32 cellular contexts compared by ENCODE assay signal in genomic region chr1:3883194-3883920, GRCh38. TPM values are rescaled to one million over a fixed set of nuclear protein-coding genes. Genes with fewer than 3 reads are reported as not detected.
DNase-seq lines count a peak whose midpoint lies in the region; ATAC-seq and TF ChIP-seq lines count a peak whose summit lies in the region.
"Had no signal": no experiment of that assay in that cellular context is flagged by ENCODE, and none has a peak within 500 bp of the region (broad histone marks: within the 10 kb centered on the region; RNA-seq: fewer than 3 reads in every experiment).

No MANE protein-coding gene starts in this region.

- H3K9me3 ChIP-seq in CD8-positive, alpha-beta T cell (ENCODE audit: low read length): no peaks in the 10 kb centered on the region
- peaks cover 9% of the 10 kb centered on the region for H3K9me3 ChIP-seq in lower lobe of right lung
- no peaks in the 10 kb centered on the region for H3K9me3 ChIP-seq in thyroid gland
- H3K9me3 ChIP-seq: ovary had no signal

- peaks cover 32% of the 10 kb centered on the region for H3K36me3 ChIP-seq in CD8-positive, alpha-beta T cell (ENCODE audit: insufficient read depth, low read length)
- peaks cover 60% of the 10 kb centered on the region for H3K36me3 ChIP-seq in lower lobe of right lung
- peaks cover 16 to 35% of the 10 kb centered on the region in 2 donors for H3K36me3 ChIP-seq in thyroid gland
- H3K36me3 ChIP-seq: ovary had no signal

- WGBS in thyroid gland, 2 donors: 95 to 96% methylated on average over 18 of the region's 18 CpGs

- H3K27ac ChIP-seq in CD8-positive, alpha-beta T cell (ENCODE audit: low read depth, low read length): no peak overlapping the region
- H3K27ac ChIP-seq in lower lobe of right lung (no peak overlapping the region), thyroid gland (no peak overlapping the region)
- H3K27ac ChIP-seq: 22Rv1, brain microvascular endothelial cell, ovary, thoracic aorta, VCaP had no signal

- no peak for TF ChIP-seq CTCF in CD8-positive, alpha-beta T cell (IDR thresholded peaks at IDR 0.05)
- no peak for TF ChIP-seq CTCF in lower lobe of right lung (IDR thresholded peaks at IDR 0.05)
- TF ChIP-seq CTCF in endothelial cell (IDR thresholded peaks at IDR 0.05; ENCODE audit: unreplicated experiment): no peak
- TF ChIP-seq CTCF in thyroid gland (IDR thresholded peaks at IDR 0.05): no peak

- no peak for TF ChIP-seq POLR2A in thyroid gland (IDR thresholded peaks at IDR 0.05)

- no peaks in the 10 kb centered on the region for H3K4me1 ChIP-seq in CD8-positive, alpha-beta T cell (ENCODE audit: insufficient read depth, low read length)
- no peaks in the 10 kb centered on the region for H3K4me1 ChIP-seq in lower lobe of right lung
- H3K4me1 ChIP-seq in thyroid gland: no peaks in the 10 kb centered on the region

- H3K4me3 Mint-ChIP-seq in activated CD4-positive, alpha-beta T cell treated with anti-CD3 and anti-CD28 coated beads for 36 hours: no peak overlapping the region
- H3K4me3 Mint-ChIP-seq in CD8-positive, alpha-beta T cell: no peak overlapping the region
- H3K4me3 Mint-ChIP-seq in activated CD8-positive, alpha-beta T cell treated with anti-CD3 and anti-CD28 coated beads, Interleukin-2, amount 10 ng/mL, durations not matched to agents 7 days and 5 days: no peak overlapping the region
- H3K4me3 Mint-ChIP-seq in endothelial cell (ENCODE audit: unreplicated experiment): no peak overlapping the region
- H3K4me3 Mint-ChIP-seq: neural crest cell had no signal

- peaks cover 38% of the 10 kb centered on the region for H3K36me3 Mint-ChIP-seq in activated CD4-positive, alpha-beta T cell treated with anti-CD3 and anti-CD28 coated beads for 36 hours (ENCODE audit: low read depth)
- H3K36me3 Mint-ChIP-seq in CD8-positive, alpha-beta T cell: peaks cover 73% of the 10 kb centered on the region
- H3K36me3 Mint-ChIP-seq in activated CD8-positive, alpha-beta T cell treated with anti-CD3 and anti-CD28 coated beads, Interleukin-2, amount 10 ng/mL, durations not matched to agents 7 days and 5 days (ENCODE audit: low read depth): peaks cover 37% of the 10 kb centered on the region
- H3K36me3 Mint-ChIP-seq in endothelial cell (ENCODE audit: low read depth, unreplicated experiment): peaks cover 22% of the 10 kb centered on the region

- peaks cover 5% of the 10 kb centered on the region for H3K4me1 Mint-ChIP-seq in activated CD4-positive, alpha-beta T cell treated with anti-CD3 and anti-CD28 coated beads for 36 hours
- peaks cover 3% of the 10 kb centered on the region for H3K4me1 Mint-ChIP-seq in CD8-positive, alpha-beta T cell (ENCODE audit: low read depth)
- peaks cover 14% of the 10 kb centered on the region for H3K4me1 Mint-ChIP-seq in activated CD8-positive, alpha-beta T cell treated with anti-CD3 and anti-CD28 coated beads, Interleukin-2, amount 10 ng/mL, durations not matched to agents 7 days and 5 days (ENCODE audit: low read depth)
- no peaks in the 10 kb centered on the region for H3K4me1 Mint-ChIP-seq in endothelial cell (ENCODE audit: unreplicated experiment)
- H3K4me1 Mint-ChIP-seq: neural crest cell had no signal

- CTCF ChIA-PET in activated CD4-positive, alpha-beta T cell treated with anti-CD3 and anti-CD28 coated beads for 36 hours (lab: Charles Lee): interaction anchor here (0.6 to 0.7 kb wide), 2 partner anchors 170 to 842 kb away, joined by 3 to 4 read pairs; no protein-coding TSS in a partner anchor
- CTCF ChIA-PET in CD8-positive, alpha-beta T cell (lab: Charles Lee): interaction anchor here (0.7 kb wide), 2 partner anchors 20 to 26 kb away, joined by 3 to 4 read pairs; partner anchors contain the start of genes CEP104 and DFFB
- CTCF ChIA-PET in activated CD8-positive, alpha-beta T cell treated with anti-CD3 and anti-CD28 coated beads, Interleukin-2, amount 10 ng/mL, durations not matched to agents 7 days and 5 days (lab: Charles Lee): interaction anchor here (1.3 to 1.5 kb wide), 2 partner anchors 16 to 26 kb away, joined by 4 to 6 read pairs; no protein-coding TSS in a partner anchor

- intact Hi-C loops in activated CD4-positive, alpha-beta T cell treated with anti-CD3 and anti-CD28 coated beads for 36 hours (cut with DNase I, micrococcal nuclease): no loop called here
- intact Hi-C loops in CD8-positive, alpha-beta T cell (cut with DNase I, micrococcal nuclease): no loop called here
- intact Hi-C loops in lower lobe of right lung (cut with DNase I): no loop called here
- intact Hi-C loops in thyroid gland (cut with DNase I): no loop called here

- H3K27me3 ChIP-seq in CD8-positive, alpha-beta T cell (ENCODE audit: insufficient read depth, low read length): no peaks in the 10 kb centered on the region
- H3K27me3 ChIP-seq in lower lobe of right lung (ENCODE audit: low read depth) (no peaks in the 10 kb centered on the region), thyroid gland (no peaks in the 10 kb centered on the region)
- H3K27me3 ChIP-seq: brain microvascular endothelial cell, ovary had no signal

- H3K4me3 ChIP-seq in CD8-positive, alpha-beta T cell (ENCODE audit: low read depth, low read length): no peak overlapping the region
- no peak overlapping the region for H3K4me3 ChIP-seq in lower lobe of right lung
- H3K4me3 ChIP-seq in thyroid gland (replicated peaks in 1 of 3): no peak overlapping the region
- H3K4me3 ChIP-seq: ovary, thoracic aorta had no signal

- peak; percentile 33 for ATAC-seq in activated CD4-positive, alpha-beta T cell treated with anti-CD3 and anti-CD28 coated beads for 36 hours
- ATAC-seq in CD8-positive, alpha-beta T cell: peak; percentile 76
- peak; percentile 51 for ATAC-seq in activated CD8-positive, alpha-beta T cell treated with anti-CD3 and anti-CD28 coated beads, Interleukin-2, amount 10 ng/mL, durations not matched to agents 7 days and 5 days
- no peak for ATAC-seq in lower lobe of right lung
- ATAC-seq: left colon; stimulated activated naive CD8-positive, alpha-beta T cell treated with anti-CD3 and anti-CD28 coated beads, Interleukin-15, Interleukin-2, amounts not matched to agents 100 U/mL and 50 U/mL, for 24 hours had no signal

- peaks cover 5% of the 10 kb centered on the region for H3K9me3 Mint-ChIP-seq in activated CD4-positive, alpha-beta T cell treated with anti-CD3 and anti-CD28 coated beads for 36 hours (ENCODE audit: low read depth)
- no peaks in the 10 kb centered on the region for H3K9me3 Mint-ChIP-seq in CD8-positive, alpha-beta T cell
- no peaks in the 10 kb centered on the region for H3K9me3 Mint-ChIP-seq in activated CD8-positive, alpha-beta T cell treated with anti-CD3 and anti-CD28 coated beads, Interleukin-2, amount 10 ng/mL, durations not matched to agents 7 days and 5 days (ENCODE audit: insufficient read depth)
- H3K9me3 Mint-ChIP-seq in endothelial cell (ENCODE audit: unreplicated experiment): no peaks in the 10 kb centered on the region

- POLR2A ChIA-PET in activated CD4-positive, alpha-beta T cell treated with anti-CD3 and anti-CD28 coated beads for 36 hours (lab: Charles Lee): no interaction called here
- POLR2A ChIA-PET in CD8-positive, alpha-beta T cell (lab: Charles Lee): interaction anchor here (1.6 kb wide), 1 partner anchor 25 kb away, joined by 3 read pairs; no protein-coding TSS in a partner anchor
- POLR2A ChIA-PET in activated CD8-positive, alpha-beta T cell treated with anti-CD3 and anti-CD28 coated beads, Interleukin-2, amount 10 ng/mL, durations not matched to agents 7 days and 5 days (lab: Charles Lee): interaction anchor here (0.6 kb wide), 1 partner anchor 19 kb away, joined by 3 read pairs; no protein-coding TSS in a partner anchor

- H3K27me3 Mint-ChIP-seq in activated CD4-positive, alpha-beta T cell treated with anti-CD3 and anti-CD28 coated beads for 36 hours: no peaks in the 10 kb centered on the region
- H3K27me3 Mint-ChIP-seq in CD8-positive, alpha-beta T cell (ENCODE audit: low read depth): no peaks in the 10 kb centered on the region
- H3K27me3 Mint-ChIP-seq in activated CD8-positive, alpha-beta T cell treated with anti-CD3 and anti-CD28 coated beads, Interleukin-2, amount 10 ng/mL, durations not matched to agents 7 days and 5 days (ENCODE audit: low read depth): no peaks in the 10 kb centered on the region
- peaks cover 4% of the 10 kb centered on the region for H3K27me3 Mint-ChIP-seq in endothelial cell (ENCODE audit: unreplicated experiment)

- peak overlapping the region; percentile 34 for H3K27ac Mint-ChIP-seq in activated CD4-positive, alpha-beta T cell treated with anti-CD3 and anti-CD28 coated beads for 36 hours
- H3K27ac Mint-ChIP-seq in CD8-positive, alpha-beta T cell: peak overlapping the region; percentile 68
- H3K27ac Mint-ChIP-seq in activated CD8-positive, alpha-beta T cell treated with anti-CD3 and anti-CD28 coated beads, Interleukin-2, amount 10 ng/mL, durations not matched to agents 7 days and 5 days: peak overlapping the region; percentile 69
- H3K27ac Mint-ChIP-seq in endothelial cell (ENCODE audit: unreplicated experiment): no peak overlapping the region

- DNase-seq in activated CD4-positive, alpha-beta T cell treated with anti-CD3 and anti-CD28 coated beads for 36 hours: no peak
- no peak for DNase-seq in activated CD4-positive, alpha-beta T cell treated with anti-CD3 and anti-CD28 coated beads, Interleukin-2, amount 50 U/mL, for 48 hours
- peak in 1 of 7 experiments; percentile 55 for DNase-seq in CD8-positive, alpha-beta T cell
- DNase-seq in activated CD8-positive, alpha-beta T cell treated with anti-CD3 and anti-CD28 coated beads, Interleukin-2, amount 10 ng/mL, durations not matched to agents 7 days and 5 days: no peak
- DNase-seq in lower lobe of right lung (peak; percentile 16), endothelial cell (ENCODE audit: low spot score) (no peak), MV-4-11 (lab: John Stamatoyannopoulos, UW) (no peak), thyroid gland (no peak)
- DNase-seq: activated CD4-positive, alpha-beta T cell treated with anti-CD3 and anti-CD28 coated beads for 4 hours; activated CD8-positive, alpha-beta memory T cell treated with anti-CD3 and anti-CD28 coated beads, Interleukin-2, amount 50 U/mL, for 4 hours; activated gamma-delta T cell treated with Interleukin-2 at 50 U/mL for 16 hours; amniotic stem cell; brain microvascular endothelial cell; C1 segment of cervical spinal cord; Calu3; DMS79; GDM1; GOT3; hippocampal formation; IMR-90; left colon; mammary epithelial cell; NCI-H146; NCI-H2107; ovary; SHP77; stimulated activated naive CD8-positive, alpha-beta T cell treated with anti-CD3 and anti-CD28 coated beads, Interleukin-15, Interleukin-2, amounts not matched to agents 100 U/mL and 50 U/mL, for 24 hours; T-helper 9 cell had no signal

RNA-seq across cellular contexts. Expression of gene C1orf174, which starts 16.7 kb away (rescaled TPM):
- total RNA-seq in activated CD4-positive, alpha-beta T cell treated with anti-CD3 and anti-CD28 coated beads for 36 hours: 10 to 100 TPM; 39.8 to 49.4 TPM
- total RNA-seq in CD8-positive, alpha-beta T cell: 10 to 100 TPM; 19.1 to 20.9 TPM
- 10 to 100 TPM; 28.5 TPM for total RNA-seq in activated CD8-positive, alpha-beta T cell treated with anti-CD3 and anti-CD28 coated beads, Interleukin-2, amount 10 ng/mL, durations not matched to agents 7 days and 5 days
- total RNA-seq in lower lobe of right lung (19.8 TPM), endothelial cell (ENCODE audit: unreplicated experiment) (25.6 TPM), thyroid gland (10 to 100 TPM; 27.3 to 36.6 (median 32.7) TPM)

RNA-seq across cellular contexts. Expression of gene DFFB, which starts 26.1 kb away (rescaled TPM):
- total RNA-seq in activated CD4-positive, alpha-beta T cell treated with anti-CD3 and anti-CD28 coated beads for 36 hours: 1 to 10 TPM; 7.2 to 8.4 TPM
- total RNA-seq in CD8-positive, alpha-beta T cell: 1 to 10 TPM; 3.4 to 3.7 TPM
- total RNA-seq in activated CD8-positive, alpha-beta T cell treated with anti-CD3 and anti-CD28 coated beads, Interleukin-2, amount 10 ng/mL, durations not matched to agents 7 days and 5 days: 10 to 100 TPM in 1 of 2 experiments, 1 to 10 TPM in 1; 8.8 to 10.2 TPM
- total RNA-seq in lower lobe of right lung (10.6 TPM), endothelial cell (ENCODE audit: unreplicated experiment) (6.8 TPM), thyroid gland (1 to 10 TPM; 5.1 to 8.6 (median 6.8) TPM)

RNA-seq across cellular contexts. Expression of gene CEP104, which starts 26.3 kb away (rescaled TPM):
- total RNA-seq in activated CD4-positive, alpha-beta T cell treated with anti-CD3 and anti-CD28 coated beads for 36 hours: 10 to 100 TPM; 33.6 to 35.5 TPM
- total RNA-seq in CD8-positive, alpha-beta T cell: 10 to 100 TPM; 15.5 to 16.8 TPM
- total RNA-seq in activated CD8-positive, alpha-beta T cell treated with anti-CD3 and anti-CD28 coated beads, Interleukin-2, amount 10 ng/mL, durations not matched to agents 7 days and 5 days: 10 to 100 TPM; 41.2 to 47.0 TPM
- total RNA-seq in lower lobe of right lung: 53.9 TPM
- 40.3 TPM for total RNA-seq in endothelial cell (ENCODE audit: unreplicated experiment)
- total RNA-seq in thyroid gland: 10 to 100 TPM; 26.0 to 41.6 (median 30.8) TPM

Comparison
In these comparisons a context has a peak if more than half of its experiments do, and no peak if none do; other contexts are left out.
1. ATAC-seq: peak in activated CD4-positive, alpha-beta T cell treated with anti-CD3 and anti-CD28 coated beads for 36 hours (single experiment), CD8-positive, alpha-beta T cell (single experiment) and activated CD8-positive, alpha-beta T cell treated with anti-CD3 and anti-CD28 coated beads, Interleukin-2, amount 10 ng/mL, durations not matched to agents 7 days and 5 days (single experiment); none in lower lobe of right lung (0 of 2).